ENCODE assay signal across 8 cellular contexts in the genomic region with DNA sequence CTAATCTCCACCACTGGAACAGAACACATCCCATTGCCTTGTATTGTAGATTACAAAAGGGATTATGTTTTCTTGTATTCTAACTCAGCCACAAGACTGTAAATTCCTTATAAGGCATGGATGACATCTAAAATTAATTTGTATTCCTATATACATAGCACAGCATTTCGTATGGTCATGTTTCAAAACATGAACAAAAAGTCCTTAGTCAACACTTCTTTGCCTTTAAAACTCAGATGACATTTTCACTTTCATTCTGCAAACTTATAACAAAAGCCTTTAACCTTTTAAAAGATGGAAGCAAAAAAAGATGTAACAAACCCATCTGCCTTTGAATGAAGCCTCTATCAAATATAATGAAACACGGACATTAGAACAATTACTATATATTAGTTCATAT.
"Had no signal": no experiment of that assay in that cellular context is flagged by ENCODE, and none has a peak within 500 bp of the region (broad histone marks: within the 10 kb centered on the region; RNA-seq: fewer than 3 reads in every experiment).

No MANE protein-coding gene starts in this region.

- H3K27ac ChIP-seq: GM23248, HL-60 had no signal

- DNase-seq: GM23248, GOT3, H7, HFFc6 had no signal

- H3K4me1 ChIP-seq: HAP-1 had no signal

- FAIRE-seq: HepG2 had no signal

- H3K4me3 ChIP-seq: GM23248, HAP-1 had no signal

- ATAC-seq: HCT116, HepG2 had no signal

- H3K9me3 ChIP-seq: HAP-1 had no signal

- H3K9ac ChIP-seq: GM23248 had no signal

- H3K36me3 ChIP-seq: HAP-1 had no signal

- H2AFZ ChIP-seq: GM23248 had no signal
